ENCODE assay signal across 11 cellular contexts in the genomic region with DNA sequence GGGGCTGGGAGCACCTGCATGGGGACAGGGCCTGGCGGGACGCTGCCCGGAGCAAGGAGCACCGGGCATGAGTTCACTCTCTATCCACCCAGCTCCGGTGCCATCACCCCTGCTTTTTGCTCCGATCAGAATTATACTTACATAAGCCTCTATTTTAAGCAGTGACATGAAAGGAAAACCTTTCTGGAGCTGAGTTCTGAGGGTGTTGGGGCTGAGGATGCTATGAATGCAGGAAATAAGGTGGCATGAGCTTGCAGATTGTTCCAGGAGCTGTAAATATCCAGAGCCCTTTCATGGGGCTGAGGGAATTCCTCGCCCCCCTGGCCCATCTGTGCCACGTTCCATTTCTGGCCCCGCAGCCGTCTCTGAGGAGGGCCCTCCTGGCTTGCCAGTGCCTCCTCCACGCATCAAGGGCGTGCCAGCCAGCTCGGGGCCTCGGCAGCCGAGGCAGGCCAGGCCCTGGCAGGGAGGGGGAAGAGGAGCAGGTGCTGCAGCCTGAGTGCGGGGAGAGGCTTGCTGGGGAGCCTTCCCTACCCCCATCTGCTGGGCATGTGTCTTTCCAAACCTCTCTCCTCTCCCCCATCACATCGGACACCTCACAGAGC.
DNase-seq lines count a peak whose midpoint lies in the region; ATAC-seq and TF ChIP-seq lines count a peak whose summit lies in the region.
"Had no signal": no experiment of that assay in that cellular context is flagged by ENCODE, and none has a peak within 500 bp of the region (broad histone marks: within the 10 kb centered on the region; RNA-seq: fewer than 3 reads in every experiment).

No MANE protein-coding gene starts in this region.

- H3K9ac ChIP-seq in subcutaneous abdominal adipose tissue (ENCODE audit: low read length in 5 of 5), result no peak overlapping the region

- peaks cover 6% of the 10 kb centered on the region for H3K36me3 ChIP-seq in breast epithelium
- peaks cover 0 to 46% (median 38%) of the 10 kb centered on the region in 5 donors for H3K36me3 ChIP-seq in subcutaneous abdominal adipose tissue (ENCODE audit: control insufficient read depth in 5 of 5, insufficient read depth in 5 of 5, low read length in 5 of 5)
- peaks cover 21% of the 10 kb centered on the region for H3K36me3 ChIP-seq in CD8-positive, alpha-beta T cell (ENCODE audit: insufficient read depth, low read length)

- H3K4me3 Mint-ChIP-seq in CD8-positive, alpha-beta T cell, result no peak overlapping the region
- H3K4me3 Mint-ChIP-seq: activated naive CD4-positive, alpha-beta T cell treated with anti-CD3 and anti-CD28 coated beads, Interleukin-2, amount 10 ng/mL, durations not matched to agents 7 days and 5 days had no signal

- no peak for TF ChIP-seq CTCF in breast epithelium (IDR thresholded peaks at IDR 0.05)
- TF ChIP-seq CTCF in CD8-positive, alpha-beta T cell (IDR thresholded peaks at IDR 0.05), result no peak

- H3K27me3 ChIP-seq in breast epithelium (no peaks in the 10 kb centered on the region), subcutaneous abdominal adipose tissue (ENCODE audit: control insufficient read depth in 5 of 5, insufficient read depth in 4 of 5, low read length in 5 of 5) (no peaks in the 10 kb centered on the region)
- no peaks in the 10 kb centered on the region for H3K27me3 ChIP-seq in CD8-positive, alpha-beta T cell (ENCODE audit: insufficient read depth, low read length)

- TF ChIP-seq POLR2A in breast epithelium (IDR thresholded peaks at IDR 0.05), result no peak

- H3K9me3 ChIP-seq in breast epithelium, result no peaks in the 10 kb centered on the region
- H3K9me3 ChIP-seq in subcutaneous abdominal adipose tissue (ENCODE audit: control insufficient read depth in 5 of 5, low read length in 5 of 5), result no peaks in the 10 kb centered on the region
- H3K9me3 ChIP-seq in CD8-positive, alpha-beta T cell (ENCODE audit: low read length), result no peaks in the 10 kb centered on the region

- no peaks in the 10 kb centered on the region for H3K9me3 Mint-ChIP-seq in CD8-positive, alpha-beta T cell
- H3K9me3 Mint-ChIP-seq: activated naive CD4-positive, alpha-beta T cell treated with anti-CD3 and anti-CD28 coated beads, Interleukin-2, amount 10 ng/mL, durations not matched to agents 7 days and 5 days had no signal

- intact Hi-C loops in breast epithelium (cut with DNase I; ENCODE audit: low total_unique reads), result no loop called here
- intact Hi-C loops in CD8-positive, alpha-beta T cell (cut with DNase I, micrococcal nuclease), result no loop called here

- peaks cover 84% of the 10 kb centered on the region for H3K36me3 Mint-ChIP-seq in CD8-positive, alpha-beta T cell

- H3K27ac Mint-ChIP-seq in CD8-positive, alpha-beta T cell, result no peak overlapping the region

- peaks cover 9 to 10% of the 10 kb centered on the region in 2 donors for H3K4me1 ChIP-seq in breast epithelium
- peaks cover 9 to 74% (median 60%) of the 10 kb centered on the region in 5 donors for H3K4me1 ChIP-seq in subcutaneous abdominal adipose tissue (ENCODE audit: control insufficient read depth in 5 of 5, insufficient read depth in 5 of 5, low read length in 5 of 5)
- H3K4me1 ChIP-seq in CD8-positive, alpha-beta T cell (ENCODE audit: insufficient read depth, low read length), result no peaks in the 10 kb centered on the region

- DNase-seq in NCI-H1694 treated with DMSO at 0.1 percent for 48 hours (lab: John Stamatoyannopoulos, UW) (peak; percentile 57), breast epithelium (ENCODE audit: low spot score in 2 of 2) (no peak), medulla oblongata (ENCODE audit: extremely low spot score) (peak; percentile 50), NCI-H1105 treated with DMSO at 0.1 percent for 48 hours (lab: John Stamatoyannopoulos, UW) (no peak), NCI-H345 (lab: John Stamatoyannopoulos, UW) (no peak)
- DNase-seq in CD8-positive, alpha-beta T cell, result no peak
- DNase-seq: activated CD4-positive, alpha-beta T cell treated with anti-CD3 and anti-CD28 coated beads, Interleukin-2, amount 50 U/mL, for 1 hour; activated naive CD4-positive, alpha-beta T cell treated with anti-CD3 and anti-CD28 coated beads, Interleukin-2, amount 10 ng/mL, durations not matched to agents 7 days and 5 days; NCI-H2081 treated with DMSO at 0.1 percent for 48 hours had no signal

- H3K4me3 ChIP-seq in breast epithelium (no peak overlapping the region), subcutaneous abdominal adipose tissue (ENCODE audit: low read depth in 1 of 5, low read length in 5 of 5) (no peak overlapping the region)
- H3K4me3 ChIP-seq in CD8-positive, alpha-beta T cell (ENCODE audit: low read depth, low read length), result no peak overlapping the region

- H3K27ac ChIP-seq in breast epithelium (peak overlapping the region; percentile 64 to 74), subcutaneous abdominal adipose tissue (ENCODE audit: low read depth, low read length) (peak overlapping the region; percentile 46)
- no peak overlapping the region for H3K27ac ChIP-seq in CD8-positive, alpha-beta T cell (ENCODE audit: low read depth, low read length)

- ATAC-seq in HG03378 (IDR thresholded peaks at IDR 0.05; ENCODE audit: unreplicated experiment), result no peak
- ATAC-seq in CD8-positive, alpha-beta T cell, result no peak

- CTCF ChIA-PET in CD8-positive, alpha-beta T cell (lab: Charles Lee), result no interaction called here

- H3K4me1 Mint-ChIP-seq in CD8-positive, alpha-beta T cell (ENCODE audit: low read depth), result no peaks in the 10 kb centered on the region

- H3K27me3 Mint-ChIP-seq in CD8-positive, alpha-beta T cell (ENCODE audit: low read depth), result no peaks in the 10 kb centered on the region
- H3K27me3 Mint-ChIP-seq: activated naive CD4-positive, alpha-beta T cell treated with anti-CD3 and anti-CD28 coated beads, Interleukin-2, amount 10 ng/mL, durations not matched to agents 7 days and 5 days had no signal

- POLR2A ChIA-PET in CD8-positive, alpha-beta T cell (lab: Charles Lee), result no interaction called here

Comparison
In these comparisons a context has a peak if more than half of its experiments do, and no peak if none do; other contexts are left out.
1. DNase-seq: peak in NCI-H1694 treated with DMSO at 0.1 percent for 48 hours (single experiment) and medulla oblongata (single experiment); none in breast epithelium (0 of 2), NCI-H1105 treated with DMSO at 0.1 percent for 48 hours (single experiment), CD8-positive, alpha-beta T cell (0 of 7) and NCI-H345 (single experiment).